In genomic region chrX:1102786-1103185, GRCh38 we compare ENCODE assay signal across 17 cellular contexts.
DNase-seq lines count a peak whose midpoint lies in the region; FAIRE-seq and TF ChIP-seq lines count a peak whose summit lies in the region.
"Had no signal": no experiment of that assay in that cellular context is flagged by ENCODE, and none has a peak within 500 bp of the region (broad histone marks: within the 10 kb centered on the region; RNA-seq: fewer than 3 reads in every experiment).

No MANE protein-coding gene starts in this region.

- intact Hi-C loops in spleen (cut with DNase I; ENCODE audit: low total_unique reads): no loop called here

- H3K27me3 ChIP-seq in KMS-11 (ENCODE audit: insufficient read depth, low read depth) (no peaks in the 10 kb centered on the region), bronchial epithelial cell (ENCODE audit: control insufficient read depth, insufficient read depth, low read length) (no peaks in the 10 kb centered on the region), spleen (replicated peaks in 1 of 7) (peaks cover 0 to 38% (median 9%) of the 10 kb centered on the region in 7 donors)
- H3K27me3 ChIP-seq: BE2C had no signal

- no peak overlapping the region for H3K27ac ChIP-seq in KMS-11
- H3K27ac ChIP-seq in spleen: no peak overlapping the region
- H3K27ac ChIP-seq: HL-60 had no signal

- no peak overlapping the region for H3K9ac ChIP-seq in KMS-11

- H3K36me3 ChIP-seq in KMS-11 (ENCODE audit: insufficient read depth) (no peaks in the 10 kb centered on the region), bronchial epithelial cell (ENCODE audit: control insufficient read depth, insufficient read depth, low read length) (no peaks in the 10 kb centered on the region), spleen (no peaks in the 10 kb centered on the region)
- H3K36me3 ChIP-seq: BE2C had no signal

- H2AFZ ChIP-seq in KMS-11 (ENCODE audit: low read depth): no peak overlapping the region

- peaks cover 13% of the 10 kb centered on the region for H3K4me1 ChIP-seq in KMS-11 (ENCODE audit: low read depth, poor library complexity, severe bottlenecking)
- H3K4me1 ChIP-seq in spleen: no peaks in the 10 kb centered on the region
- H3K4me1 ChIP-seq: BE2C had no signal

- no peak for TF ChIP-seq CTCF in KMS-11 (conservative IDR thresholded peaks at IDR 0.05; ENCODE audit: low read depth, low read length)
- TF ChIP-seq CTCF in bronchial epithelial cell (IDR thresholded peaks at IDR 0.05; ENCODE audit: insufficient read depth, low read length, severe bottlenecking): no peak
- no peak for TF ChIP-seq CTCF in spleen (IDR thresholded peaks at IDR 0.05 in 8 of 11, conservative IDR thresholded peaks at IDR 0.05 in 3 of 11)

- peak; percentile 70 for FAIRE-seq in bronchial epithelial cell (lab: Jason Lieb, UNC)
- FAIRE-seq: G401.6, GM12891, H54 had no signal

- DNase-seq in bronchial epithelial cell (ENCODE audit: low read depth) (no peak), islet precursor cell (peak; percentile 24), spleen (peak; percentile 16), AG08395 (ENCODE audit: low spot score) (no peak), NOMO-1 treated with dmso at 0.1 percent for 144 hours (lab: John Stamatoyannopoulos, UW; ENCODE audit: unreplicated experiment) (no peak)
- no peak for DNase-seq in stimulated activated CD4-positive, alpha-beta T cell treated with anti-CD3 and anti-CD28 coated beads, Interleukin-2, amount 100 ng/mL, for 48 hours
- DNase-seq: BE2C; C1 segment of cervical spinal cord; CD4-positive, CD25-positive, alpha-beta regulatory T cell; CD8-positive, alpha-beta memory T cell; COR-L47; HCEC 1CT had no signal

- WGBS in spleen, 5 donors: 48 to 84% (median 72%) methylated on average over 2 to 3 of the region's 3 CpGs

- H3K9me3 ChIP-seq in spleen: peaks cover 0 to 7% (median 1%) of the 10 kb centered on the region in 8 donors
- H3K9me3 ChIP-seq: BE2C had no signal

- no peaks in the 10 kb centered on the region for H3K79me2 ChIP-seq in KMS-11 (ENCODE audit: insufficient read depth, low read depth)

- H3K4me3 ChIP-seq in KMS-11 (IDR thresholded peaks at IDR 0.05; ENCODE audit: insufficient read depth, low read depth, low read length) (no peak overlapping the region), bronchial epithelial cell (ENCODE audit: low read depth, low read length) (no peak overlapping the region), spleen (no peak overlapping the region)

- no peaks in the 10 kb centered on the region for H4K20me1 ChIP-seq in KMS-11 (ENCODE audit: insufficient read depth)

- H3K4me2 ChIP-seq in KMS-11: peak overlapping the region; percentile 8; the same call in 1 of the 2 replicates

- no peak for TF ChIP-seq POLR2A in spleen (IDR thresholded peaks at IDR 0.05)

Comparison
In these comparisons a context has a peak if more than half of its experiments do, and no peak if none do; other contexts are left out.
1. DNase-seq: peak in islet precursor cell (single experiment) and spleen (single experiment); none in bronchial epithelial cell (single experiment), AG08395 (single experiment), stimulated activated CD4-positive, alpha-beta T cell treated with anti-CD3 and anti-CD28 coated beads, Interleukin-2, amount 100 ng/mL, for 48 hours (0 of 2) and NOMO-1 treated with dmso at 0.1 percent for 144 hours (single experiment).